ENCODE assay signal across 18 cellular contexts in the genomic region with DNA sequence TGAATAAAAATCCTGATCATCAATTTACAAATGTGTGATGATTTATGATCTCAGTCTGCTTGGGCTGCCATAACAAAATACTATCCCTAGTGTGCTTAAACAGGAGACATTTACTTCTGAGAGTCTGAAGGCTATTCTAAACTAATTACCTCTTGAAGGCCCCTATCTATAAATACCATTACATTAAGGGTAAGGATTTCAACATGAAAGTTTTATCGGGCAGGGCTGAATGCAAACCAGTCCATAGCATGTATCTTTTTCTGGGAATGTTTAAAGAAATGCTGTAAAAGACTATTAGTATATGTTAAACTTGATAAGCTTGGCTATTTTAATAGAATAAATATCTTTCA. TPM values are rescaled to one million over a fixed set of nuclear protein-coding genes. Genes with fewer than 3 reads are reported as not detected.
DNase-seq lines count a peak whose midpoint lies in the region; ATAC-seq and TF ChIP-seq lines count a peak whose summit lies in the region.
"Had no signal": no experiment of that assay in that cellular context is flagged by ENCODE, and none has a peak within 500 bp of the region (broad histone marks: within the 10 kb centered on the region; RNA-seq: fewer than 3 reads in every experiment).

No MANE protein-coding gene starts in this region.

- no peaks in the 10 kb centered on the region for H4K20me1 ChIP-seq in GM23338 (replicated peaks; ENCODE audit: insufficient read depth)
- H4K20me1 ChIP-seq: BLaER1 had no signal

- peaks cover 49% of the 10 kb centered on the region for H3K36me3 Mint-ChIP-seq in GM23338 (ENCODE audit: low read depth)
- H3K36me3 Mint-ChIP-seq: CD8-positive, alpha-beta memory T cell had no signal

- H3K27ac ChIP-seq in GM23338 (ENCODE audit: low read depth), result peak overlapping the region; percentile 95
- peak overlapping the region; percentile 87 for H3K27ac ChIP-seq in HUES64 (ENCODE audit: low read depth, low read length)
- peak overlapping the region; percentile 31 for H3K27ac ChIP-seq in iPS-20b (ENCODE audit: low read length)
- peak overlapping the region; percentile 66 for H3K27ac ChIP-seq in psoas muscle
- H3K27ac ChIP-seq in caudate nucleus (ENCODE audit: low read depth, low read length), result no peak overlapping the region
- H3K27ac ChIP-seq: BLaER1, GM23248 had no signal

- no peak overlapping the region for H3K9ac ChIP-seq in HUES64 (ENCODE audit: low read depth, low read length)
- H3K9ac ChIP-seq in iPS-20b (ENCODE audit: low read depth, low read length), result no peak overlapping the region; the same call in 1 of the 2 replicates
- H3K9ac ChIP-seq: BLaER1, GM23248 had no signal

- H3K9me3 ChIP-seq in HUES64 (ENCODE audit: insufficient read depth, low read depth, low read length) (0 out of 2 replicates have a peak, but pooled peaks cover 3% of the 10 kb centered on the region), iPS-20b (ENCODE audit: insufficient read depth, low read depth, low read length) (no peaks in the 10 kb centered on the region; the same call in 1 of the 2 replicates), psoas muscle (no peaks in the 10 kb centered on the region)
- H3K9me3 ChIP-seq: BLaER1, Caco-2, HAP-1 had no signal

- H3K36me3 ChIP-seq in GM23338 (ENCODE audit: insufficient read depth) (no peaks in the 10 kb centered on the region), HUES64 (ENCODE audit: insufficient read depth, low read length) (no peaks in the 10 kb centered on the region), iPS-20b (ENCODE audit: insufficient read depth, low read depth, low read length) (no peaks in the 10 kb centered on the region), psoas muscle (ENCODE audit: insufficient read depth in 1 of 2, low read depth in 1 of 2) (peaks cover 0 to 10% of the 10 kb centered on the region in 2 donors)
- H3K36me3 ChIP-seq: BLaER1, HAP-1 had no signal

- H3K4me3 ChIP-seq in GM23338 (peak overlapping the region; percentile 18), HUES64 (ENCODE audit: low read length) (no peak overlapping the region), iPS-20b (ENCODE audit: low read length) (no peak overlapping the region; the same call in 1 of the 2 replicates), psoas muscle (no peak overlapping the region)
- H3K4me3 ChIP-seq: BLaER1, GM23248, HAP-1 had no signal

- WGBS in HUES64, result 100% methylated on average over 1 of the region's 1 CpG
- 33 to 56% (median 41%) methylated on average over 1 of the region's 1 CpG for WGBS in psoas muscle, 3 donors

- H3K27me3 ChIP-seq in GM23338 (ENCODE audit: insufficient read depth) (no peaks in the 10 kb centered on the region), HUES64 (ENCODE audit: insufficient read depth, low read length) (no peaks in the 10 kb centered on the region), iPS-20b (ENCODE audit: insufficient read depth, low read length) (no peaks in the 10 kb centered on the region), psoas muscle (ENCODE audit: insufficient read depth in 3 of 3, low read length in 2 of 3) (no peaks in the 10 kb centered on the region)
- H3K27me3 ChIP-seq: BLaER1 had no signal

- no peak overlapping the region for H2AFZ ChIP-seq in GM23338
- H2AFZ ChIP-seq: GM23248 had no signal

- H3K4me3 Mint-ChIP-seq in GM23338, result no peak overlapping the region; the same call in 2 of the 3 replicates
- H3K4me3 Mint-ChIP-seq: CD8-positive, alpha-beta memory T cell had no signal

- no peaks in the 10 kb centered on the region for H3F3A ChIP-seq in GM23338 (replicated peaks; ENCODE audit: low read depth)

- H3K79me2 ChIP-seq in GM23338 (replicated peaks; ENCODE audit: insufficient read depth), result peaks cover 28% of the 10 kb centered on the region

- peaks cover 8% of the 10 kb centered on the region for H3K27me3 Mint-ChIP-seq in GM23338 (ENCODE audit: insufficient read depth, low read depth, poor library complexity)
- H3K27me3 Mint-ChIP-seq: CD8-positive, alpha-beta memory T cell had no signal

- no peak for ATAC-seq in GM23338
- ATAC-seq in psoas muscle, result peak in 3 of 4 donors; percentile 41 to 57 (median 46)
- no peak for ATAC-seq in GM19397 (IDR thresholded peaks at IDR 0.05; ENCODE audit: unreplicated experiment)

- DNase-seq in GM23338 (ENCODE audit: low spot score), result no peak
- no peak for DNase-seq in psoas muscle
- DNase-seq in NCI-H82 (lab: John Stamatoyannopoulos, UW), result no peak
- no peak for DNase-seq in caudate nucleus (lab: John Stamatoyannopoulos, UW)
- DNase-seq: 8988T; AML-193; Caco-2; CD8-positive, alpha-beta memory T cell; DND-41; GDM1; GM23248; IMR-90; KBM-7 had no signal

- H3K27ac Mint-ChIP-seq in GM23338, result peak overlapping the region; percentile 92
- H3K27ac Mint-ChIP-seq: CD8-positive, alpha-beta memory T cell had no signal

- peak overlapping the region; percentile 61 for H3K4me2 ChIP-seq in GM23338
- H3K4me2 ChIP-seq: BLaER1 had no signal

- H3K4me1 Mint-ChIP-seq in GM23338, result peaks cover 41% of the 10 kb centered on the region
- H3K4me1 Mint-ChIP-seq: CD8-positive, alpha-beta memory T cell had no signal

- intact Hi-C loops in psoas muscle (cut with DNase I), result no loop called here

- peaks cover 21% of the 10 kb centered on the region for H3K9me3 Mint-ChIP-seq in GM23338

- no peaks in the 10 kb centered on the region for H3K9me2 ChIP-seq in GM23338 (ENCODE audit: insufficient read depth)

- H3K4me1 ChIP-seq in GM23338 (ENCODE audit: insufficient read depth) (peaks cover 34% of the 10 kb centered on the region), HUES64 (ENCODE audit: insufficient read depth, low read length) (peaks cover 34% of the 10 kb centered on the region), iPS-20b (ENCODE audit: insufficient read depth, low read length) (peaks cover 18% of the 10 kb centered on the region), psoas muscle (peaks cover 38% of the 10 kb centered on the region)
- H3K4me1 ChIP-seq: BLaER1, Caco-2 had no signal

- TF ChIP-seq CTCF in GM23338 (conservative IDR thresholded peaks at IDR 0.05; ENCODE audit: low read depth in 2 of 2) (no peak), psoas muscle (IDR thresholded peaks at IDR 0.05) (no peak)

TF ChIP-seq in GM23338, 12 proteins besides CTCF, POLR2A, EP300 and RAD21 (continues in another document):
- TF ChIP-seq POLR2AphosphoS5 (IDR thresholded peaks at IDR 0.05; ENCODE audit: low read depth) (no peak), ZNF331 (CRISPR knock-in tag; IDR thresholded peaks at IDR 0.05; ENCODE audit: low read depth) (no peak), EZH2 (IDR thresholded peaks at IDR 0.05; ENCODE audit: low read depth, unreplicated experiment) (no peak), NANOG (IDR thresholded peaks at IDR 0.05; ENCODE audit: borderline replicate concordance) (no peak), EZH2phosphoT487 (IDR thresholded peaks at IDR 0.05; ENCODE audit: unreplicated experiment) (no peak), CREB1 (CRISPR knock-in tag; IDR thresholded peaks at IDR 0.05; ENCODE audit: low read depth) (no peak)
- TF ChIP-seq, protein P1, sequence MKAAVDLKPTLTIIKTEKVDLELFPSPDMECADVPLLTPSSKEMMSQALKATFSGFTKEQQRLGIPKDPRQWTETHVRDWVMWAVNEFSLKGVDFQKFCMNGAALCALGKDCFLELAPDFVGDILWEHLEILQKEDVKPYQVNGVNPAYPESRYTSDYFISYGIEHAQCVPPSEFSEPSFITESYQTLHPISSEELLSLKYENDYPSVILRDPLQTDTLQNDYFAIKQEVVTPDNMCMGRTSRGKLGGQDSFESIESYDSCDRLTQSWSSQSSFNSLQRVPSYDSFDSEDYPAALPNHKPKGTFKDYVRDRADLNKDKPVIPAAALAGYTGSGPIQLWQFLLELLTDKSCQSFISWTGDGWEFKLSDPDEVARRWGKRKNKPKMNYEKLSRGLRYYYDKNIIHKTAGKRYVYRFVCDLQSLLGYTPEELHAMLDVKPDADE (IDR thresholded peaks at IDR 0.05), result no peak

RNA-seq across cellular contexts. Expression of gene TRDN, which starts 48.2 kb away (rescaled TPM):
- total RNA-seq in GM23338 (2014; rRNA removed; shearing (Covaris generic)), result 23.1 and 35.5 TPM in 2 replicates
- polyA plus RNA-seq in GM23338 (2016; fragmentation: Nextera tagmentation; extraction: Ambion mirVana), result 104 and 137 TPM in 2 replicates
- polyA plus RNA-seq in HUES64 (2013, experiment 1 of 2), result 4.2 TPM
- polyA plus RNA-seq in HUES64 (2013, experiment 2 of 2), result 6.5 TPM
- total RNA-seq in psoas muscle, result 1,000 to 10,000 TPM in 1 of 4 donors, 100 to 1,000 TPM in 3; 399 to 1,361 (median 722) TPM
- polyA plus RNA-seq in psoas muscle, result 100 to 1,000 TPM in 2 of 3 donors, 10 to 100 TPM in 1; 79.7 to 388 (median 250) TPM
- total RNA-seq: Caco-2; CD8-positive, alpha-beta memory T cell; GM23248; IMR-90 had no signal
- polyA plus RNA-seq: CD8-positive, alpha-beta memory T cell; GM23248; IMR-90 had no signal

Comparison
In these comparisons a context has a peak if more than half of its experiments do, and no peak if none do; other contexts are left out.
1. ATAC-seq: peak in psoas muscle (3 of 4); none in GM23338 (single experiment) and GM19397 (single experiment).
2. RNA of gene TRDN, which starts 48.2 kb away (total RNA-seq): 399 to 1,361 TPM in psoas muscle; 23.1 to 35.5 TPM in GM23338; every median in the first group is over 10 times any median in the second.